Comparison of ENCODE assay signal across 26 cellular contexts in genomic region chr19:51006406-51006805, GRCh38. TPM values are rescaled to one million over a fixed set of nuclear protein-coding genes. Genes with fewer than 3 reads are reported as not detected.
"Had no signal": no experiment of that assay in that cellular context is flagged by ENCODE, and none has a peak within 500 bp of the region (broad histone marks: within the 10 kb centered on the region; RNA-seq: fewer than 3 reads in every experiment).

No MANE protein-coding gene starts in this region.

- H3K4me1 Mint-ChIP-seq: activated B cell treated with CpG ODN at 0.5 μM for 24 hours; activated CD4-positive, alpha-beta T cell treated with anti-CD3 and anti-CD28 coated beads, Interleukin-2, amount 10 ng/mL, durations not matched to agents 7 days and 5 days had no signal

- H3K36me3 Mint-ChIP-seq: activated CD4-positive, alpha-beta memory T cell treated with anti-CD3 and anti-CD28 coated beads for 36 hours; activated naive CD4-positive, alpha-beta T cell treated with anti-CD3 and anti-CD28 coated beads, Interleukin-2, amount 50 U/mL, for 72 hours; T-cell had no signal

- H3K27me3 ChIP-seq: brain microvascular endothelial cell had no signal

- DNase-seq: activated B cell treated with CpG ODN at 0.5 μM for 24 hours; activated CD4-positive, alpha-beta memory T cell treated with anti-CD3 and anti-CD28 coated beads for 36 hours; activated CD4-positive, alpha-beta T cell treated with anti-CD3 and anti-CD28 coated beads, Interleukin-2, amount 10 ng/mL, durations not matched to agents 7 days and 5 days; activated CD8-positive, alpha-beta memory T cell treated with anti-CD3 and anti-CD28 coated beads for 24 hours; activated effector memory CD4-positive, alpha-beta T cell treated with anti-CD3 and anti-CD28 coated beads, Interleukin-2, amount 50 U/mL, for 16 hours; activated naive CD4-positive, alpha-beta T cell treated with Interleukin-2 at 50 U/mL for 16 hours; activated T-cell treated with anti-CD3 and anti-CD28 coated beads, Interleukin-2, amount 50 U/mL, for 4 hours; amygdala; brain microvascular endothelial cell; central memory CD4-positive, alpha-beta T cell; NCI-H1105; NCI-H1436; NCI-H1694 treated with DMSO at 0.1 percent for 48 hours; NCI-H2029 treated with DMSO at 0.1 percent for 48 hours; NCI-H510A treated with DMSO at 0.1 percent for 48 hours; PC-3; SHP77; T-cell; T-helper 2 cell; T1000 had no signal

- H3K9me3 Mint-ChIP-seq: activated B cell treated with CpG ODN at 0.5 μM for 24 hours; activated CD4-positive, alpha-beta memory T cell treated with anti-CD3 and anti-CD28 coated beads for 36 hours; activated CD4-positive, alpha-beta T cell treated with anti-CD3 and anti-CD28 coated beads, Interleukin-2, amount 10 ng/mL, durations not matched to agents 7 days and 5 days; activated naive CD4-positive, alpha-beta T cell treated with anti-CD3 and anti-CD28 coated beads, Interleukin-2, amount 50 U/mL, for 72 hours; activated T-cell treated with anti-CD3 and anti-CD28 coated beads, Interleukin-2, amount 50 U/mL, for 4 hours; T-cell had no signal

- H3K4me2 ChIP-seq: KMS-11 had no signal

- H3K27ac ChIP-seq: brain microvascular endothelial cell, KMS-11 had no signal

- FAIRE-seq: RCC 7860, TTC549 had no signal

- ATAC-seq: activated naive CD4-positive, alpha-beta T cell treated with anti-CD3 and anti-CD28 coated beads, Interleukin-2, amount 50 U/mL, for 72 hours; activated T-cell treated with anti-CD3 and anti-CD28 coated beads, Interleukin-2, amount 50 U/mL, for 4 hours; PC-3; T-cell had no signal

- H3K27me3 Mint-ChIP-seq: activated CD4-positive, alpha-beta T cell treated with anti-CD3 and anti-CD28 coated beads, Interleukin-2, amount 10 ng/mL, durations not matched to agents 7 days and 5 days had no signal

- H3K36me3 ChIP-seq: brain microvascular endothelial cell had no signal

- H3K9ac ChIP-seq: KMS-11 had no signal

- H3K27ac Mint-ChIP-seq: activated B cell treated with CpG ODN at 0.5 μM for 24 hours; activated CD4-positive, alpha-beta memory T cell treated with anti-CD3 and anti-CD28 coated beads for 36 hours; activated CD4-positive, alpha-beta T cell treated with anti-CD3 and anti-CD28 coated beads, Interleukin-2, amount 10 ng/mL, durations not matched to agents 7 days and 5 days; activated naive CD4-positive, alpha-beta T cell treated with anti-CD3 and anti-CD28 coated beads, Interleukin-2, amount 50 U/mL, for 72 hours; T-cell had no signal

- H3K4me3 Mint-ChIP-seq: activated B cell treated with CpG ODN at 0.5 μM for 24 hours; activated CD4-positive, alpha-beta memory T cell treated with anti-CD3 and anti-CD28 coated beads for 36 hours; activated CD4-positive, alpha-beta T cell treated with anti-CD3 and anti-CD28 coated beads, Interleukin-2, amount 10 ng/mL, durations not matched to agents 7 days and 5 days; activated T-cell treated with anti-CD3 and anti-CD28 coated beads, Interleukin-2, amount 50 U/mL, for 4 hours; T-cell had no signal

RNA-seq across cellular contexts. Expression of gene KLK8, which starts 5.0 kb away (rescaled TPM):
- total RNA-seq: activated B cell treated with CpG ODN at 0.5 μM for 24 hours; activated CD4-positive, alpha-beta memory T cell treated with anti-CD3 and anti-CD28 coated beads for 36 hours; activated CD4-positive, alpha-beta T cell treated with anti-CD3 and anti-CD28 coated beads, Interleukin-2, amount 10 ng/mL, durations not matched to agents 7 days and 5 days; activated naive CD4-positive, alpha-beta T cell treated with anti-CD3 and anti-CD28 coated beads, Interleukin-2, amount 50 U/mL, for 72 hours; activated T-cell treated with anti-CD3 and anti-CD28 coated beads, Interleukin-2, amount 50 U/mL, for 4 hours; MCF 10A; SK-MEL-5; T-cell had no signal

RNA-seq across cellular contexts. Expression of gene KLK10, which starts 13.1 kb away (rescaled TPM):
- total RNA-seq: activated B cell treated with CpG ODN at 0.5 μM for 24 hours; activated CD4-positive, alpha-beta memory T cell treated with anti-CD3 and anti-CD28 coated beads for 36 hours; activated CD4-positive, alpha-beta T cell treated with anti-CD3 and anti-CD28 coated beads, Interleukin-2, amount 10 ng/mL, durations not matched to agents 7 days and 5 days; activated naive CD4-positive, alpha-beta T cell treated with anti-CD3 and anti-CD28 coated beads, Interleukin-2, amount 50 U/mL, for 72 hours; activated T-cell treated with anti-CD3 and anti-CD28 coated beads, Interleukin-2, amount 50 U/mL, for 4 hours; MCF 10A; SK-MEL-5; T-cell had no signal

RNA-seq across cellular contexts. Expression of gene KLK11, which starts 20.0 kb away (rescaled TPM):
- total RNA-seq: activated B cell treated with CpG ODN at 0.5 μM for 24 hours; activated CD4-positive, alpha-beta memory T cell treated with anti-CD3 and anti-CD28 coated beads for 36 hours; activated CD4-positive, alpha-beta T cell treated with anti-CD3 and anti-CD28 coated beads, Interleukin-2, amount 10 ng/mL, durations not matched to agents 7 days and 5 days; activated naive CD4-positive, alpha-beta T cell treated with anti-CD3 and anti-CD28 coated beads, Interleukin-2, amount 50 U/mL, for 72 hours; MCF 10A; PC-3; SK-MEL-5; T-cell had no signal

RNA-seq across cellular contexts. Expression of gene KLK7, which starts 22.7 kb away (rescaled TPM):
- total RNA-seq: activated B cell treated with CpG ODN at 0.5 μM for 24 hours; activated CD4-positive, alpha-beta memory T cell treated with anti-CD3 and anti-CD28 coated beads for 36 hours; activated CD4-positive, alpha-beta T cell treated with anti-CD3 and anti-CD28 coated beads, Interleukin-2, amount 10 ng/mL, durations not matched to agents 7 days and 5 days; activated naive CD4-positive, alpha-beta T cell treated with anti-CD3 and anti-CD28 coated beads, Interleukin-2, amount 50 U/mL, for 72 hours; activated T-cell treated with anti-CD3 and anti-CD28 coated beads, Interleukin-2, amount 50 U/mL, for 4 hours; MCF 10A; SK-MEL-5; T-cell had no signal

RNA-seq across cellular contexts. Expression of gene KLK12, which starts 28.4 kb away (rescaled TPM):
- total RNA-seq: activated B cell treated with CpG ODN at 0.5 μM for 24 hours; activated CD4-positive, alpha-beta memory T cell treated with anti-CD3 and anti-CD28 coated beads for 36 hours; activated CD4-positive, alpha-beta T cell treated with anti-CD3 and anti-CD28 coated beads, Interleukin-2, amount 10 ng/mL, durations not matched to agents 7 days and 5 days; activated naive CD4-positive, alpha-beta T cell treated with anti-CD3 and anti-CD28 coated beads, Interleukin-2, amount 50 U/mL, for 72 hours; activated T-cell treated with anti-CD3 and anti-CD28 coated beads, Interleukin-2, amount 50 U/mL, for 4 hours; MCF 10A; PC-3; SK-MEL-5; T-cell had no signal
